In the genomic region with DNA sequence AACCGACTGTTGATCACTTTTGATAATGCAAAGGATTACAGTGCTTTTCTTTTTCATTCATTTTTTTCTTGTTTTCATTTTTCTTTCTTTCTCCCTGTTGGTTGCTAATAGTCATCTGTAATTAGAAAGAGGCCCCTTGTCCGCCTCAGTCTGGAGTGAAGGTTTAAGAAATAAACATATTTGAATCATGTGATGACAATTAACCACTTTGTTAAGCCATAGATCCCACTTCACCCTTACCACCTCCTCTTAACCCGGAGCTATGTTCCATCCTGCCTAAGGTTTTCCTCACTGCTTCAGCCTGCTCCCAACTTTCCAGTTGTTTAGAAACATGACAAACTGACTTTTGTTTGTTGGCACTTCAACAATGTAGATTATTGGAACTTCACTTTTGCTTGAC, we compare ENCODE assay signal across 12 cellular contexts. TPM values are rescaled to one million over a fixed set of nuclear protein-coding genes. Genes with fewer than 3 reads are reported as not detected.
DNase-seq lines count a peak whose midpoint lies in the region; ATAC-seq, FAIRE-seq and TF ChIP-seq lines count a peak whose summit lies in the region.
"Had no signal": no experiment of that assay in that cellular context is flagged by ENCODE, and none has a peak within 500 bp of the region (broad histone marks: within the 10 kb centered on the region; RNA-seq: fewer than 3 reads in every experiment).

No MANE protein-coding gene starts in this region.

- FAIRE-seq in keratinocyte (lab: Jason Lieb, UNC): peak; percentile 44

- CTCF ChIA-PET in HEK293 (lab: Yijun Ruan, JAX): interaction anchor here (0.7 to 1.9 kb wide), 3 partner anchors 50 to 377 kb away, joined by 3 to 8 read pairs (median 4); no protein-coding TSS in a partner anchor

- H3K79me2 ChIP-seq in keratinocyte (ENCODE audit: control insufficient read depth, insufficient read depth, low read length): no peaks in the 10 kb centered on the region

- H3K27ac ChIP-seq in HEK293 (ENCODE audit: extremely low read depth, low read depth, low read length) (peak overlapping the region; percentile 34; the same call in 1 of the 2 replicates), keratinocyte (ENCODE audit: control insufficient read depth, insufficient read depth, low read length) (peak overlapping the region; percentile 4)

- H3K9me3 ChIP-seq in HEK293 (ENCODE audit: control insufficient read depth, insufficient read depth, low read depth, low read length): no peaks in the 10 kb centered on the region
- H3K9me3 ChIP-seq in adipocyte (ENCODE audit: control insufficient read depth, low read length): no peaks in the 10 kb centered on the region
- no peaks in the 10 kb centered on the region for H3K9me3 ChIP-seq in keratinocyte (ENCODE audit: control insufficient read depth, low read depth, low read length)
- no peaks in the 10 kb centered on the region for H3K9me3 ChIP-seq in skeletal muscle satellite cell (replicated peaks; ENCODE audit: low read length)

- no peaks in the 10 kb centered on the region for H3K36me3 ChIP-seq in HEK293 (ENCODE audit: control insufficient read depth in 2 of 2, insufficient read depth in 1 of 2, low read length in 2 of 2)
- H3K36me3 ChIP-seq in adipocyte (ENCODE audit: control insufficient read depth, insufficient read depth, low read length, severe bottlenecking): no peaks in the 10 kb centered on the region
- H3K36me3 ChIP-seq in keratinocyte (ENCODE audit: control insufficient read depth in 2 of 2, extremely low read depth in 1 of 2, insufficient read depth in 2 of 2, low read length in 2 of 2): no peaks in the 10 kb centered on the region
- H3K36me3 ChIP-seq in skeletal muscle satellite cell (ENCODE audit: insufficient read depth, low read length): no peaks in the 10 kb centered on the region

- dilution Hi-C loops in keratinocyte (cut with MboI; ENCODE audit: extremely low pct_ligation_motif_present, low sequenced_read_pairs): no loop called here

- POLR2A ChIA-PET in HEK293 (lab: Yijun Ruan, JAX): interaction anchor here (1.5 kb wide), 1 partner anchor 63 kb away, joined by 9 read pairs; no protein-coding TSS in a partner anchor

- H3K27me3 ChIP-seq in adipocyte (replicated peaks; ENCODE audit: control insufficient read depth, insufficient read depth, low read length) (no peaks in the 10 kb centered on the region), keratinocyte (ENCODE audit: control insufficient read depth, extremely low read depth, insufficient read depth, low read length) (no peaks in the 10 kb centered on the region), skeletal muscle satellite cell (ENCODE audit: control insufficient read depth, insufficient read depth, low read length) (no peaks in the 10 kb centered on the region)

- in situ Hi-C loops in KBM-7 (cut with MboI; ENCODE audit: low pct_unique_long_range_greater_than_20kb, low sequenced_read_pairs): no loop called here

- H3K4me3 ChIP-seq in HEK293 (ENCODE audit: low read depth, low read length) (no peak overlapping the region), adipocyte (ENCODE audit: low read length) (peak overlapping the region; percentile 47), keratinocyte (ENCODE audit: control insufficient read depth in 2 of 3, extremely low read depth in 1 of 3, insufficient read depth in 2 of 3, low read depth in 1 of 3, low read length in 3 of 3) (no peak overlapping the region), skeletal muscle satellite cell (ENCODE audit: low read length) (no peak overlapping the region)

- no peaks in the 10 kb centered on the region for H3K9me1 ChIP-seq in keratinocyte (ENCODE audit: control insufficient read depth, extremely low read depth, insufficient read depth, low read length)

- H3K9ac ChIP-seq in adipocyte (ENCODE audit: low read length) (peak overlapping the region; percentile 80), keratinocyte (ENCODE audit: control insufficient read depth, extremely low read depth, insufficient read depth, low read length) (no peak overlapping the region), skeletal muscle satellite cell (ENCODE audit: low read depth, low read length) (no peak overlapping the region)

- H2AFZ ChIP-seq in keratinocyte (ENCODE audit: control insufficient read depth, low read length): peak overlapping the region; percentile 5

- H4K20me1 ChIP-seq in keratinocyte (ENCODE audit: control insufficient read depth, extremely low read depth, insufficient read depth, low read length): no peaks in the 10 kb centered on the region

- DNase-seq in adipocyte (ENCODE audit: low read depth) (no peak), keratinocyte (ENCODE audit: low read depth, low spot score) (no peak), NCI-H1092 treated with DMSO at 0.1 percent for 48 hours (lab: John Stamatoyannopoulos, UW) (no peak), HCEC 1CT (no peak), KBM-7 (no peak)
- DNase-seq: activated CD8-positive, alpha-beta memory T cell treated with anti-CD3 and anti-CD28 coated beads, Interleukin-2, amount 50 U/mL, for 4 hours; CD4-positive, CD25-positive, alpha-beta regulatory T cell; stimulated activated CD4-positive, alpha-beta T cell treated with anti-CD3 and anti-CD28 coated beads, Interleukin-4, amount 100 ng/mL, for 24 hours; stimulated activated naive CD8-positive, alpha-beta T cell treated with anti-CD3 and anti-CD28 coated beads, Interleukin-15, Interleukin-2, amounts not matched to agents 100 U/mL and 50 U/mL, for 24 hours had no signal

- ATAC-seq in GM21447 (IDR thresholded peaks at IDR 0.05; ENCODE audit: unreplicated experiment): no peak
- ATAC-seq: stimulated activated naive CD8-positive, alpha-beta T cell treated with anti-CD3 and anti-CD28 coated beads, Interleukin-15, Interleukin-2, amounts not matched to agents 100 U/mL and 50 U/mL, for 24 hours had no signal

- no peak for TF ChIP-seq CTCF in HEK293 (tag by site-specific recombination; IDR thresholded peaks at IDR 0.05)
- TF ChIP-seq CTCF in keratinocyte (optimal IDR thresholded peaks at IDR 0.05 in 1 of 3, IDR thresholded peaks at IDR 0.05 in 1 of 3, conservative IDR thresholded peaks at IDR 0.05 in 1 of 3; ENCODE audit: extremely low read depth in 1 of 3, insufficient read depth in 2 of 3, low read length in 3 of 3): no peak

- H3K4me2 ChIP-seq in keratinocyte (ENCODE audit: control insufficient read depth, extremely low read depth, insufficient read depth, low read depth, low read length) (peak overlapping the region; percentile 75), skeletal muscle satellite cell (ENCODE audit: low read length) (peak overlapping the region; percentile 40)

- H3K4me1 ChIP-seq in HEK293 (ENCODE audit: control insufficient read depth, insufficient read depth, low read length) (peaks cover 6% of the 10 kb centered on the region; the same call in 1 of the 2 replicates), adipocyte (ENCODE audit: control insufficient read depth, insufficient read depth, low read length) (peaks cover 32% of the 10 kb centered on the region), keratinocyte (ENCODE audit: control insufficient read depth, extremely low read depth, insufficient read depth, low read length) (peaks cover 38% of the 10 kb centered on the region), skeletal muscle satellite cell (ENCODE audit: control insufficient read depth, insufficient read depth, low read length) (peaks cover 32% of the 10 kb centered on the region)

TF ChIP-seq in HEK293, 187 proteins besides CTCF, POLR2A, EP300 and RAD21:
- 0 out of 2 replicates have a peak, but pooled peaks have one; percentile 27 for TF ChIP-seq ZNF335 (tag by site-specific recombination; conservative IDR thresholded peaks at IDR 0.05)
- TF ChIP-seq REPIN1 (tag by site-specific recombination; IDR thresholded peaks at IDR 0.05; ENCODE audit: low read depth): no peak

RNA-seq across cellular contexts. Expression of a gene that starts 37.4 kb away (rescaled TPM):
- 7.9 to 34.2 TPM (median 14.6 TPM) in 3 replicates for polyA plus RNA-seq in keratinocyte
- 14.9 TPM for polyA plus RNA-seq in keratinocyte (2011; ENCODE audit: low read depth)
- polyA plus RNA-seq in keratinocyte (2011; cell fraction: cytosol; rRNA removed): 14.0 and 25.3 TPM in 2 replicates
- polyA plus RNA-seq in keratinocyte (2011; cell fraction: nucleus; rRNA removed): 24.4 and 28.5 TPM in 2 replicates
- polyA plus RNA-seq in keratinocyte (2012; ENCODE audit: low replicate concordance): 5.2 and 27.8 TPM in 2 replicates
- polyA minus RNA-seq in keratinocyte: 3.9 to 41.0 TPM (median 20.2 TPM) in 3 replicates
- polyA minus RNA-seq in keratinocyte (2011; cell fraction: cytosol; rRNA and poly(A)+ RNA removed): 16.7 TPM
- 12.1 and 19.0 TPM in 2 replicates for polyA minus RNA-seq in keratinocyte (2011; cell fraction: nucleus; rRNA and poly(A)+ RNA removed)
- total RNA-seq in skeletal muscle satellite cell (2012; rRNA removed): 13.5 and 19.3 TPM in 2 replicates
